In the genomic region with DNA sequence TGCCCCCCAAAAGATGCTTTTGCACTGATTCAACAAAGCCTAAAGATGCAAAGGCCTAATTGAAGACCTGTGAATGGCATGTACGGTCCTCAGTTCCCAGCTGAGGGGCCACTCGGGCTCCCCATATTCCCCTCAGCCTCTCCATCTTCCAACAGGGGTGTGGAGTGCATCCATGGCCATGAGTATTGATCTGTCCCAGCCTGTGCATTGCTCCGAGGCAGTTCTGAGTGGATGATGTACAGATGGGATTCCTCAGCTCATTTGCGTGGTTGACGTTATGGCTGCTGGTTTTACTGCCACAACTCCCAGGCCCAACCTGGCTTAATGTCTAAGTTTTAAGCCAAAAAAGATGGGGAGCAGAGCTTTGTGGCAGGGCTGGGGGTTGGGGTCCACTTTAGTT, we compare ENCODE assay signal across 28 cellular contexts.
"Had no signal": no experiment of that assay in that cellular context is flagged by ENCODE, and none has a peak within 500 bp of the region (broad histone marks: within the 10 kb centered on the region; RNA-seq: fewer than 3 reads in every experiment).

No MANE protein-coding gene starts in this region.

- H3K4me2 ChIP-seq: SK-N-SH had no signal

- H3K36me3 ChIP-seq: brain microvascular endothelial cell had no signal

- ATAC-seq: activated CD8-positive, alpha-beta memory T cell treated with anti-CD3 and anti-CD28 coated beads, Interleukin-2, amount 10 ng/mL, durations not matched to agents 7 days and 5 days; Panc1 had no signal

- H3K4me3 Mint-ChIP-seq: activated B cell treated with CpG ODN at 0.5 μM for 24 hours; activated CD4-positive, alpha-beta memory T cell treated with anti-CD3 and anti-CD28 coated beads for 36 hours; activated CD8-positive, alpha-beta memory T cell treated with anti-CD3 and anti-CD28 coated beads, Interleukin-2, amount 10 ng/mL, durations not matched to agents 7 days and 5 days; activated naive CD4-positive, alpha-beta T cell treated with anti-CD3 and anti-CD28 coated beads, Interleukin-2, amount 10 ng/mL, durations not matched to agents 7 days and 5 days; activated naive CD8-positive, alpha-beta T cell treated with anti-CD3 and anti-CD28 coated beads for 36 hours; T-helper 1 cell treated with Interleukin-12 subunit alpha and Interleukin-12 subunit beta and Interleukin-4 antibody, amounts not matched to agents 30 μg/mL and 1 μg/mL, for 36 hours had no signal

- H3K9me3 ChIP-seq: SK-N-SH had no signal

- DNase-seq: activated B cell treated with CpG ODN at 0.5 μM for 24 hours; activated CD4-positive, alpha-beta memory T cell treated with anti-CD3 and anti-CD28 coated beads for 36 hours; activated CD4-positive, alpha-beta T cell treated with anti-CD3 and anti-CD28 coated beads for 4 hours; activated CD4-positive, CD25-positive, alpha-beta regulatory T cell treated with anti-CD3 and anti-CD28 coated beads, Interleukin-2, amount 50 U/mL, for 72 hours; activated CD8-positive, alpha-beta memory T cell treated with anti-CD3 and anti-CD28 coated beads, Interleukin-2, amount 10 ng/mL, durations not matched to agents 7 days and 5 days; activated CD8-positive, alpha-beta memory T cell treated with anti-CD3 and anti-CD28 coated beads, Interleukin-2, amount 50 U/mL, for 48 hours; activated effector memory CD4-positive, alpha-beta T cell treated with Interleukin-2 at 50 U/mL for 16 hours; activated naive CD4-positive, alpha-beta T cell treated with anti-CD3 and anti-CD28 coated beads, Interleukin-2, amount 10 ng/mL, durations not matched to agents 7 days and 5 days; activated naive CD8-positive, alpha-beta T cell treated with anti-CD3 and anti-CD28 coated beads for 36 hours; activated T-cell treated with anti-CD3 and anti-CD28 coated beads, Interleukin-2, amount 50 U/mL, for 48 hours; amniotic stem cell; aorta; brain microvascular endothelial cell; central memory CD4-positive, alpha-beta T cell; MM.1S; MV-4-11; NCI-H1092; NCI-H1436 treated with DMSO at 0.1 percent for 48 hours; NCI-H1694 treated with DMSO at 0.1 percent for 48 hours; NCI-H2029; NCI-H345; NCI-H524 treated with DMSO at 0.1 percent for 48 hours; SHP77 treated with DMSO at 0.1 percent for 48 hours; SK-N-SH had no signal

- H3K27me3 ChIP-seq: brain microvascular endothelial cell, SJSA1 had no signal

- H3K27ac ChIP-seq: brain microvascular endothelial cell, SJSA1, VCaP had no signal

- H3K9me3 Mint-ChIP-seq: activated B cell treated with CpG ODN at 0.5 μM for 24 hours; activated CD4-positive, alpha-beta memory T cell treated with anti-CD3 and anti-CD28 coated beads for 36 hours; T-helper 1 cell treated with Interleukin-12 subunit alpha and Interleukin-12 subunit beta and Interleukin-4 antibody, amounts not matched to agents 30 μg/mL and 1 μg/mL, for 36 hours had no signal

- H3K4me3 ChIP-seq: SJSA1 had no signal

- H3K27me3 Mint-ChIP-seq: activated B cell treated with CpG ODN at 0.5 μM for 24 hours; activated CD4-positive, alpha-beta memory T cell treated with anti-CD3 and anti-CD28 coated beads for 36 hours; activated CD8-positive, alpha-beta memory T cell treated with anti-CD3 and anti-CD28 coated beads, Interleukin-2, amount 10 ng/mL, durations not matched to agents 7 days and 5 days; activated naive CD4-positive, alpha-beta T cell treated with anti-CD3 and anti-CD28 coated beads, Interleukin-2, amount 10 ng/mL, durations not matched to agents 7 days and 5 days had no signal

- H3K27ac Mint-ChIP-seq: activated B cell treated with CpG ODN at 0.5 μM for 24 hours; activated CD4-positive, alpha-beta memory T cell treated with anti-CD3 and anti-CD28 coated beads for 36 hours; activated CD8-positive, alpha-beta memory T cell treated with anti-CD3 and anti-CD28 coated beads, Interleukin-2, amount 10 ng/mL, durations not matched to agents 7 days and 5 days; activated naive CD4-positive, alpha-beta T cell treated with anti-CD3 and anti-CD28 coated beads, Interleukin-2, amount 10 ng/mL, durations not matched to agents 7 days and 5 days; T-helper 1 cell treated with Interleukin-12 subunit alpha and Interleukin-12 subunit beta and Interleukin-4 antibody, amounts not matched to agents 30 μg/mL and 1 μg/mL, for 36 hours had no signal
